ENCODE assay signal across 18 cellular contexts in the genomic region with DNA sequence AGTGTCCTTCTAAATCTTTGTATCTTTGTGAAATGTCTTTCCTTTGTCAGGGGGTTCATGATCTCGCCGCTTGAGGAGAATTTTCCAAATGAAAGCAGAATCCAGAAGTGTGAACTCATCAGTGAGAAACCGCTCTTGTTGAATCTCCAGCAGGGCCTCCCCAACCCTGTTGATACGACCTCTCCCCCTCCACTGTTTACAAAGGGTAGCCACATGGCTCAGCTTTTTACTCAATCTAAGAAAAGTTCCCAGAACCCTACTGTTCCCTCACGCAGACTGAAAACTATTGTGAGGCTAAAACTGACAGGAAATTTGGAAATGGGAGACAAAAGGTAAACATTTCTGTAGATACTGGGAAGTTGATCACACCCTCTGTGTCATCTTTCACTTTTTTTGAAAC.
"Had no signal": no experiment of that assay in that cellular context is flagged by ENCODE, and none has a peak within 500 bp of the region (broad histone marks: within the 10 kb centered on the region; RNA-seq: fewer than 3 reads in every experiment).

No MANE protein-coding gene starts in this region.

- H3K4me3 ChIP-seq: dorsolateral prefrontal cortex, lung, sigmoid colon, spleen, thoracic aorta, upper lobe of left lung had no signal

- FAIRE-seq: colon had no signal

- H3K27me3 ChIP-seq: dorsolateral prefrontal cortex, sigmoid colon, spleen, upper lobe of left lung had no signal

- H3K9me3 ChIP-seq: sigmoid colon, spleen, thoracic aorta, upper lobe of left lung had no signal

- H3K27ac ChIP-seq: dorsolateral prefrontal cortex, sigmoid colon, spleen, thoracic aorta, upper lobe of left lung had no signal

- ATAC-seq: stimulated activated naive B cell treated with anti-CD40 and anti-IgM and Interleukin-4, amounts not matched to agents 10 μg/mL and 1 μg/mL and 100 μg/mL, for 72 hours had no signal

- DNase-seq: activated CD4-positive, alpha-beta T cell treated with anti-CD3 and anti-CD28 coated beads, Interleukin-2, amount 50 U/mL, for 1 hour; activated CD4-positive, CD25-positive, alpha-beta regulatory T cell treated with anti-CD3 and anti-CD28 coated beads, Interleukin-2, amount 50 U/mL, for 72 hours; activated CD8-positive, alpha-beta memory T cell treated with anti-CD3 and anti-CD28 coated beads for 24 hours; activated CD8-positive, alpha-beta memory T cell treated with anti-CD3 and anti-CD28 coated beads, Interleukin-2, amount 50 U/mL, for 48 hours; activated effector memory CD4-positive, alpha-beta T cell treated with anti-CD3 and anti-CD28 coated beads, Interleukin-2, amount 50 U/mL, for 16 hours; activated naive CD4-positive, alpha-beta T cell treated with anti-CD3 and anti-CD28 coated beads, Interleukin-2, amount 50 U/mL, for 16 hours; activated T-cell treated with anti-CD3 and anti-CD28 coated beads, Interleukin-2, amount 50 U/mL, for 48 hours; aorta; dorsolateral prefrontal cortex; foreskin melanocyte; hypothalamus; sigmoid colon; spleen; stimulated activated naive B cell treated with anti-CD40 and anti-IgM and Interleukin-4, amounts not matched to agents 10 μg/mL and 1 μg/mL and 100 μg/mL, for 72 hours; upper lobe of left lung had no signal

- H3K36me3 ChIP-seq: sigmoid colon, spleen, thoracic aorta, upper lobe of left lung had no signal
